Comparison of ENCODE assay signal across 1 cellular context in genomic region chr3:116701070-116701469, GRCh38.
TF ChIP-seq lines count a peak whose summit lies in the region.

No MANE protein-coding gene starts in this region.

TF ChIP-seq in HepG2, 621 proteins besides CTCF, POLR2A, EP300 and RAD21 (continued from another document):
- TF ChIP-seq CEBPZ (IDR thresholded peaks at IDR 0.05; ENCODE audit: low read length) (no peak), ZNF724P (CRISPR knock-in tag; IDR thresholded peaks at IDR 0.05; ENCODE audit: borderline replicate concordance) (no peak), ISX (CRISPR knock-in tag; conservative IDR thresholded peaks at IDR 0.05) (no peak), ZNF547 (CRISPR knock-in tag; IDR thresholded peaks at IDR 0.05) (no peak), ZNF282 (IDR thresholded peaks at IDR 0.05; ENCODE audit: partially characterized antibody) (no peak), MAFK (conservative IDR thresholded peaks at IDR 0.05 in 1 of 2, IDR thresholded peaks at IDR 0.05 in 1 of 2; ENCODE audit: low read length in 2 of 2) (peak; percentile 53 to 82)
